Comparison of ENCODE assay signal across 12 cellular contexts in the genomic region with DNA sequence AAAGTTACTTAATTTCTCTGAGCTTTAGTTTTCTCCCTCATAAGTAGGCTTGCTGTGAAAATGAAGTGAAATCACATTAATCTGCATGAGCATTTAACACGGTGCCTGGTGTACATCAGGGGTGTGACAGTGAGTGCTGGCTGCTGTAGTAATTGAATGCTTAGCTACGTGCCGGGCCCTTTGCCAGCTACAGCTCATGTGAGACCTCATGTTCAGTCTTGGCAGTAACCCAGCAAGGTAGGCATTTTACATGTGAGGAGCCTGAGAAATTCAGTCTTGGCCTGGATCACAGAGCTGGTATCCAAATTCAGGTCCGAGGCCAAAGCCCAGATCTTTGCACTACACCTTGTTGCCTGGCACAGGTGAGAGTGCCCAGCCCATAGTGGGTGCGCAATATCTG. TPM values are rescaled to one million over a fixed set of nuclear protein-coding genes. Genes with fewer than 3 reads are reported as not detected.
A peak's percentile ranks its signal among the peaks of the same experiment; 100 is the strongest.
DNase-seq lines count a peak whose midpoint lies in the region; ATAC-seq lines count a peak whose summit lies in the region.
"Had no signal": no experiment of that assay in that cellular context is flagged by ENCODE, and none has a peak within 500 bp of the region (broad histone marks: within the 10 kb centered on the region; RNA-seq: fewer than 3 reads in every experiment).

No MANE protein-coding gene starts in this region.

- no peak for ATAC-seq in activated T-helper 17 cell treated with anti-CD3 and anti-CD28 coated beads, Interleukin-2, amount 50 U/mL, for 72 hours (replicated peaks)
- ATAC-seq in GM21576 (IDR thresholded peaks at IDR 0.05; ENCODE audit: unreplicated experiment): no peak
- no peak for ATAC-seq in HG03571 (IDR thresholded peaks at IDR 0.05; ENCODE audit: unreplicated experiment)

- H3K4me1 Mint-ChIP-seq in activated T-helper 17 cell treated with anti-CD3 and anti-CD28 coated beads, Interleukin-2, amount 50 U/mL, for 72 hours: peaks cover 35% of the 10 kb centered on the region

- peak overlapping the region; percentile 87 for H3K27ac Mint-ChIP-seq in activated T-helper 17 cell treated with anti-CD3 and anti-CD28 coated beads, Interleukin-2, amount 50 U/mL, for 72 hours
- H3K27ac Mint-ChIP-seq: activated B cell treated with CpG ODN at 0.5 μM for 24 hours had no signal

- peak overlapping the region; percentile 65 for H3K4me3 Mint-ChIP-seq in activated T-helper 17 cell treated with anti-CD3 and anti-CD28 coated beads, Interleukin-2, amount 50 U/mL, for 72 hours
- H3K4me3 Mint-ChIP-seq: activated B cell treated with CpG ODN at 0.5 μM for 24 hours; activated naive CD4-positive, alpha-beta T cell treated with anti-CD3 and anti-CD28 coated beads, Interleukin-2, amount 10 ng/mL, durations not matched to agents 7 days and 5 days had no signal

- peak; percentile 3 for DNase-seq in NCI-H345 (lab: John Stamatoyannopoulos, UW)
- DNase-seq in NCI-H345 treated with DMSO at 0.1 percent for 48 hours (lab: John Stamatoyannopoulos, UW; ENCODE audit: unreplicated experiment): no peak
- peak; percentile 64 for DNase-seq in NCI-H1105 (lab: John Stamatoyannopoulos, UW)
- DNase-seq in mucosa of gallbladder (ENCODE audit: low spot score): peak; percentile 32
- DNase-seq in NCI-H1930 (lab: John Stamatoyannopoulos, UW): no peak
- DNase-seq: activated B cell treated with CpG ODN at 0.5 μM for 24 hours; activated naive CD4-positive, alpha-beta T cell treated with anti-CD3 and anti-CD28 coated beads, Interleukin-2, amount 10 ng/mL, durations not matched to agents 7 days and 5 days; EL had no signal

- H3K36me3 Mint-ChIP-seq in activated T-helper 17 cell treated with anti-CD3 and anti-CD28 coated beads, Interleukin-2, amount 50 U/mL, for 72 hours (ENCODE audit: low read depth): peaks cover 89% of the 10 kb centered on the region

- no peaks in the 10 kb centered on the region for H3K27me3 Mint-ChIP-seq in activated T-helper 17 cell treated with anti-CD3 and anti-CD28 coated beads, Interleukin-2, amount 50 U/mL, for 72 hours
- H3K27me3 Mint-ChIP-seq: activated B cell treated with CpG ODN at 0.5 μM for 24 hours; activated naive CD4-positive, alpha-beta T cell treated with anti-CD3 and anti-CD28 coated beads, Interleukin-2, amount 10 ng/mL, durations not matched to agents 7 days and 5 days had no signal

- H3K9me3 Mint-ChIP-seq in activated T-helper 17 cell treated with anti-CD3 and anti-CD28 coated beads, Interleukin-2, amount 50 U/mL, for 72 hours: no peaks in the 10 kb centered on the region
- H3K9me3 Mint-ChIP-seq: activated B cell treated with CpG ODN at 0.5 μM for 24 hours; activated naive CD4-positive, alpha-beta T cell treated with anti-CD3 and anti-CD28 coated beads, Interleukin-2, amount 10 ng/mL, durations not matched to agents 7 days and 5 days had no signal

RNA-seq across cellular contexts. Expression of gene GHRL, which starts 9.1 kb away (rescaled TPM):
- total RNA-seq in activated T-helper 17 cell treated with anti-CD3 and anti-CD28 coated beads, Interleukin-2, amount 50 U/mL, for 72 hours: under 1 TPM; 0.34 to 0.58 TPM
- total RNA-seq in mucosa of gallbladder: 2.2 TPM
- total RNA-seq: A172 had no signal

RNA-seq across cellular contexts. Expression of gene TATDN2, which starts 35.4 kb away (rescaled TPM):
- 10 to 100 TPM; 56.7 to 71.7 TPM for total RNA-seq in activated T-helper 17 cell treated with anti-CD3 and anti-CD28 coated beads, Interleukin-2, amount 50 U/mL, for 72 hours
- 39.1 TPM for total RNA-seq in mucosa of gallbladder

RNA-seq across cellular contexts. Expression of gene SEC13, which starts 37.3 kb away (rescaled TPM):
- 100 to 1,000 TPM in 1 of 2 donors, 10 to 100 TPM in 1; 69.5 to 104 TPM for total RNA-seq in activated T-helper 17 cell treated with anti-CD3 and anti-CD28 coated beads, Interleukin-2, amount 50 U/mL, for 72 hours
- 94.7 TPM for total RNA-seq in mucosa of gallbladder

Comparison
In these comparisons a context has a peak if more than half of its experiments do, and no peak if none do; other contexts are left out.
1. DNase-seq: peak in NCI-H345 (single experiment), NCI-H1105 (single experiment) and mucosa of gallbladder (single experiment); none in NCI-H345 treated with DMSO at 0.1 percent for 48 hours (single experiment) and NCI-H1930 (0 of 2).